8 cellular contexts compared by ENCODE assay signal in genomic region chr12:53180270-53180930, GRCh38. TPM values are rescaled to one million over a fixed set of nuclear protein-coding genes. Genes with fewer than 3 reads are reported as not detected.
A peak's percentile ranks its signal among the peaks of the same experiment; 100 is the strongest.
DNase-seq lines count a peak whose midpoint lies in the region; ATAC-seq and TF ChIP-seq lines count a peak whose summit lies in the region.

Gene CSAD (minus strand): TSS chr12:53180925. CDS start chr12:53173470, 7,455 bp downstream.
Gene ZNF740 (plus strand): TSS chr12:53180722. CDS start chr12:53181984, 1,262 bp downstream.

- H3K79me2 ChIP-seq in PC-9 (ENCODE audit: low read depth): peaks cover 37% of the 10 kb centered on the region

- BruUV-seq in PC-9 (replicated peaks; lab: Mats Ljungman, UMichigan): no TSS peak

- H3K9me3 ChIP-seq in PC-9 (ENCODE audit: insufficient read depth, low read depth) (no peaks in the 10 kb centered on the region), mucosa of stomach (ENCODE audit: control insufficient read depth, low read length) (no peaks in the 10 kb centered on the region)

- peak within 1 kb of the TSS; percentile 96 for H3K4me2 ChIP-seq in PC-9

- in situ Hi-C loops in KBM-7 (cut with MboI; ENCODE audit: low pct_unique_long_range_greater_than_20kb, low sequenced_read_pairs): no loop called here

- peak; percentile 95 for ATAC-seq in GM21717 (IDR thresholded peaks at IDR 0.05; ENCODE audit: unreplicated experiment)

- DNase-seq in DMS153 (lab: John Stamatoyannopoulos, UW) (peak; percentile 96), KBM-7 (peak; percentile 96), PC-9 (peak; percentile 90 to 97), erythroblast (lab: John Stamatoyannopoulos, UW) (peak; percentile 95)
- DNase-seq in activated T-cell treated with anti-CD3 and anti-CD28 coated beads, Interleukin-2, amount 50 U/mL, for 1 hour: peak; percentile 95
- DNase-seq in stimulated activated CD8-positive, alpha-beta memory T cell treated with anti-CD3 and anti-CD28 coated beads, Interleukin-4, amount 100 ng/mL, for 48 hours: peak; percentile 98

- peaks cover 34% of the 10 kb centered on the region for H3K4me1 ChIP-seq in PC-9 (replicated peaks; ENCODE audit: insufficient read depth)
- H3K4me1 ChIP-seq in mucosa of stomach (ENCODE audit: control insufficient read depth, insufficient read depth, low read length): peaks cover 32% of the 10 kb centered on the region

- peak within 1 kb of the TSS; percentile 90 for H2AFZ ChIP-seq in PC-9

- H3K4me3 ChIP-seq in PC-9: peak within 1 kb of the TSS; percentile 61
- H3K4me3 ChIP-seq in mucosa of stomach (ENCODE audit: low read length): peak within 1 kb of the TSS; percentile 72

- H4K20me1 ChIP-seq in PC-9 (ENCODE audit: insufficient read depth): peaks cover 21% of the 10 kb centered on the region

- peaks cover 46% of the 10 kb centered on the region for H3F3A ChIP-seq in PC-9 (ENCODE audit: insufficient read depth, low read depth)

- peak within 1 kb of the TSS; percentile 74 for H3K27ac ChIP-seq in PC-9

- H3K9ac ChIP-seq in mucosa of stomach (ENCODE audit: low read length): peak within 1 kb of the TSS; percentile 93

- H3K9me2 ChIP-seq in PC-9 (ENCODE audit: insufficient read depth): no peaks in the 10 kb centered on the region

- TF ChIP-seq CTCF in PC-9 (conservative IDR thresholded peaks at IDR 0.05): no peak

- CTCF ChIA-PET in PC-9 (lab: Charles Lee): interaction anchor here (0.6 to 2.4 kb wide), 3 partner anchors 43 to 142 kb away, joined by 4 to 14 read pairs (median 7); partner anchors contain the start of gene AAAS

- H3K36me3 ChIP-seq in PC-9 (ENCODE audit: low read depth) (peaks cover 34% of the 10 kb centered on the region), mucosa of stomach (ENCODE audit: control insufficient read depth, insufficient read depth, low read length) (peaks cover 10% of the 10 kb centered on the region)

- intact Hi-C loops in PC-9 (cut with micrococcal nuclease; ENCODE audit: unreplicated experiment): loop anchor here (2.0 kb wide), 1 partner anchor 40 kb away; no protein-coding TSS in a partner anchor

- POLR2A ChIA-PET in PC-9 (lab: Charles Lee; ENCODE audit: unreplicated experiment): interaction anchor here (0.6 to 1.2 kb wide), 6 partner anchors 94 to 319 kb away, joined by 3 to 24 read pairs (median 8); partner anchors contain the start of genes MAP3K12, PFDN5 and SPRYD3

- H3K27me3 ChIP-seq in PC-9 (ENCODE audit: insufficient read depth, low read depth) (no peaks in the 10 kb centered on the region), mucosa of stomach (ENCODE audit: control insufficient read depth, insufficient read depth, low read length) (no peaks in the 10 kb centered on the region)

- peak; percentile 85 for TF ChIP-seq POLR2A in erythroblast (IDR thresholded peaks at IDR 0.05; ENCODE audit: low read length)

RNA-seq across cellular contexts. Expression of gene CSAD, which starts in this region (rescaled TPM):
- 33.1 and 49.0 TPM in 2 replicates for total RNA-seq in PC-9 (2021)

RNA-seq across cellular contexts. Expression of gene ZNF740, which starts in this region (rescaled TPM):
- total RNA-seq in PC-9 (2021): 48.3 and 65.8 TPM in 2 replicates

Comparison
In these comparisons a context has a peak if more than half of its experiments do, and no peak if none do; other contexts are left out.
1. Peak in every context shown above with its lines: DNase-seq, ATAC-seq, H3K4me3 ChIP-seq and H3K27ac ChIP-seq.